Comparison of ENCODE assay signal across 8 cellular contexts in the genomic region with DNA sequence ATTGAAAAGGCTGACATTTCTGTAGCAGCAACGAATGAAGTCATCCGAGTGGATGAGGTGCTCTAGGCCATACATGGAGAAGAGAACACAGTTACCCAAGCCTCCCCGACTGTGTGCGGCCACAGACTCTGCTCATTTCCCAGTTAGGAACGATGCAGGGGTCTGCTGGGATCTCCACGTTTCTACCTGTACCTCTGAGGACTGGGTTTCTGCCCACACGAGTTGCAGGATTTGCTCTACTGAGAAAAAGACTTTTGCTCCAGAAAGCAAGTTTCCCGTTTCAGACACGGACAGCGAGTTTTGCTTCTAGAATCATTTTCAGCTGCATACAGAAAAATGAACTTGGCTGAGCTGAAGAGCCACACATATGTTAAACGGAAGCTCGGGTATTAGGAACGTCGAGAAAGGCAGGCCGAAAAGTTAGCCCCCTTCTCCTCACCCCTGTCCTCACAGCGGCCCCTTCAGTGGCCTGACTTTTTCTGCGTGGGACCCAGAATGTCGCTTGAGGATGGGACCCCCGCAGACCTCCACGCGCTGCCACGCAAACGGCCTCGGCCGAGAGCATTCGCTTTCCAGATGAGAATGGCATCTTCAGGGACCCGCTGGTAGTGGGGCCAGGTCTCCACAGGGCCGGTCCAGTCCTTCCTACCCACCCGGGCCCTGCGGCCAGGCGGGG. TPM values are rescaled to one million over a fixed set of nuclear protein-coding genes. Genes with fewer than 3 reads are reported as not detected.
DNase-seq lines count a peak whose midpoint lies in the region; ATAC-seq and TF ChIP-seq lines count a peak whose summit lies in the region.

No MANE protein-coding gene starts in this region.

- H3K27me3 Mint-ChIP-seq in glutamatergic neuron (ENCODE audit: unreplicated experiment), result peaks cover 15% of the 10 kb centered on the region

- H3K27me3 ChIP-seq in rectal smooth muscle tissue (ENCODE audit: control insufficient read depth, insufficient read depth, low read length), result peaks cover 2% of the 10 kb centered on the region

- peak overlapping the region; percentile 60 for H3K4me3 ChIP-seq in WI38 (ENCODE audit: low read depth, low read length)
- H3K4me3 ChIP-seq in rectal smooth muscle tissue (ENCODE audit: low read length), result peak overlapping the region; percentile 87

- ATAC-seq in GM21723 (IDR thresholded peaks at IDR 0.05; ENCODE audit: unreplicated experiment) (peak; percentile 2), HG02884 (IDR thresholded peaks at IDR 0.05; ENCODE audit: unreplicated experiment) (no peak), GM18873 (IDR thresholded peaks at IDR 0.05; ENCODE audit: low FRiP score, unreplicated experiment) (no peak)

- H3K27ac ChIP-seq in rectal smooth muscle tissue (ENCODE audit: low read depth, low read length), result peak overlapping the region; percentile 99

- H3K9ac ChIP-seq in rectal smooth muscle tissue (ENCODE audit: low read length), result peak overlapping the region; percentile 66

- DNase-seq in glutamatergic neuron (no peak), RPMI8226 (no peak)
- DNase-seq in activated effector memory CD4-positive, alpha-beta T cell treated with Interleukin-2 at 50 U/mL for 16 hours, result no peak

- H3K27ac Mint-ChIP-seq in glutamatergic neuron (ENCODE audit: unreplicated experiment), result no peak overlapping the region

- TF ChIP-seq CTCF in WI38 (IDR thresholded peaks at IDR 0.05; ENCODE audit: low read depth, low read length) (no peak), glutamatergic neuron (IDR thresholded peaks at IDR 0.05; ENCODE audit: partially characterized antibody, unreplicated experiment) (no peak)

- H3K36me3 Mint-ChIP-seq in glutamatergic neuron (ENCODE audit: unreplicated experiment), result no peaks in the 10 kb centered on the region

- H3K4me1 Mint-ChIP-seq in glutamatergic neuron (ENCODE audit: low read depth, unreplicated experiment), result no peaks in the 10 kb centered on the region

- no peaks in the 10 kb centered on the region for H3K9me3 Mint-ChIP-seq in glutamatergic neuron (ENCODE audit: unreplicated experiment)

- peaks cover 20% of the 10 kb centered on the region for H3K4me1 ChIP-seq in rectal smooth muscle tissue (ENCODE audit: control insufficient read depth, insufficient read depth, low read length)

- peak overlapping the region; percentile 82 for H3K4me3 Mint-ChIP-seq in glutamatergic neuron (ENCODE audit: unreplicated experiment)

- no peaks in the 10 kb centered on the region for H3K36me3 ChIP-seq in rectal smooth muscle tissue (ENCODE audit: control insufficient read depth, insufficient read depth, low read length)

RNA-seq across cellular contexts. Expression of a gene that starts 0.6 kb away (rescaled TPM):
- total RNA-seq in glutamatergic neuron (ENCODE audit: unreplicated experiment), result 4.1 TPM
